ENCODE assay signal across 20 cellular contexts in genomic region chr17:50048146-50048720, GRCh38. TPM values are rescaled to one million over a fixed set of nuclear protein-coding genes. Genes with fewer than 3 reads are reported as not detected.
DNase-seq lines count a peak whose midpoint lies in the region; ATAC-seq and TF ChIP-seq lines count a peak whose summit lies in the region.
"Had no signal": no experiment of that assay in that cellular context is flagged by ENCODE, and none has a peak within 500 bp of the region (broad histone marks: within the 10 kb centered on the region; RNA-seq: fewer than 3 reads in every experiment).

No MANE protein-coding gene starts in this region.

- H3K9me3 ChIP-seq in osteoblast (ENCODE audit: low read depth, low read length) (no peaks in the 10 kb centered on the region), OCI-LY7 (ENCODE audit: low read length) (no peaks in the 10 kb centered on the region)
- H3K9me3 ChIP-seq: Caco-2, lower lobe of right lung, upper lobe of right lung had no signal

- H3K4me1 Mint-ChIP-seq in chondrocyte (ENCODE audit: low read depth) = peaks cover 68% of the 10 kb centered on the region
- H3K4me1 Mint-ChIP-seq: B cell had no signal

- H3K36me3 Mint-ChIP-seq in chondrocyte (ENCODE audit: low read depth) = no peaks in the 10 kb centered on the region

- H3K4me2 ChIP-seq in osteoblast (ENCODE audit: insufficient read depth, low read length) (peak overlapping the region; percentile 58), OCI-LY7 (ENCODE audit: low read length) (no peak overlapping the region)

- DNase-seq in EL (peak; percentile 60), NCI-H226 (peak; percentile 60), chondrocyte (ENCODE audit: low spot score) (peak; percentile 54), osteoblast (ENCODE audit: insufficient read length, low spot score, missing footprints) (peak; percentile 35), AG08396 (ENCODE audit: low spot score) (no peak), OCI-LY7 (ENCODE audit: low spot score) (no peak)
- DNase-seq: activated CD4-positive, CD25-positive, alpha-beta regulatory T cell treated with anti-CD3 and anti-CD28 coated beads, Interleukin-2, amount 50 U/mL, for 72 hours; Caco-2; caudate nucleus; effector CD4-positive, alpha-beta T cell; lower lobe of right lung; NCI-H146; NCI-H774; stimulated activated CD4-positive, alpha-beta T cell treated with anti-CD3 and anti-CD28 coated beads, Interleukin-4, amount 100 ng/mL, for 1 hour; upper lobe of right lung had no signal

- H2AFZ ChIP-seq in osteoblast (ENCODE audit: low read length) = no peak overlapping the region
- no peak overlapping the region for H2AFZ ChIP-seq in OCI-LY7 (ENCODE audit: low read length)

- H3K27ac ChIP-seq in osteoblast (ENCODE audit: low read depth, low read length) = peak overlapping the region; percentile 70
- H3K27ac ChIP-seq in OCI-LY7 (ENCODE audit: low read depth, low read length, poor library complexity, severe bottlenecking) = no peak overlapping the region

- no peaks in the 10 kb centered on the region for H3K9me3 Mint-ChIP-seq in chondrocyte (ENCODE audit: low read depth)
- H3K9me3 Mint-ChIP-seq: activated naive CD8-positive, alpha-beta T cell treated with anti-CD3 and anti-CD28 coated beads, Interleukin-2, amount 50 U/mL, for 24 hours had no signal

- H3K27me3 Mint-ChIP-seq in chondrocyte (ENCODE audit: low read depth) = no peaks in the 10 kb centered on the region

- no peaks in the 10 kb centered on the region for H3K9me2 ChIP-seq in OCI-LY7 (ENCODE audit: insufficient read depth, low read length)

- intact Hi-C loops in OCI-LY7 (cut with micrococcal nuclease; ENCODE audit: unreplicated experiment) = no loop called here

- CTCF ChIA-PET in OCI-LY7 (lab: Charles Lee; ENCODE audit: unreplicated experiment) = no interaction called here

- peaks cover 48% of the 10 kb centered on the region for H3K4me1 ChIP-seq in osteoblast (ENCODE audit: insufficient read depth, low read length)
- H3K4me1 ChIP-seq in OCI-LY7 (ENCODE audit: insufficient read depth, low read length, poor library complexity, severe bottlenecking) = peaks cover 22% of the 10 kb centered on the region

- H4K20me1 ChIP-seq in osteoblast (ENCODE audit: insufficient read depth, low read length) (no peaks in the 10 kb centered on the region), OCI-LY7 (ENCODE audit: insufficient read depth, low read length) (no peaks in the 10 kb centered on the region)

- no peak overlapping the region for H3K4me3 Mint-ChIP-seq in chondrocyte (ENCODE audit: unreplicated experiment)
- H3K4me3 Mint-ChIP-seq: activated naive CD8-positive, alpha-beta T cell treated with anti-CD3 and anti-CD28 coated beads, Interleukin-2, amount 50 U/mL, for 24 hours; B cell had no signal

- H3K36me3 ChIP-seq in osteoblast (ENCODE audit: insufficient read depth, low read length) (no peaks in the 10 kb centered on the region), OCI-LY7 (ENCODE audit: insufficient read depth, low read length) (no peaks in the 10 kb centered on the region)
- H3K36me3 ChIP-seq: lower lobe of right lung, upper lobe of right lung had no signal

- no peak for TF ChIP-seq CTCF in chondrocyte (IDR thresholded peaks at IDR 0.05)
- TF ChIP-seq CTCF in osteoblast (IDR thresholded peaks at IDR 0.05; ENCODE audit: extremely low read depth, low read depth, low read length) = no peak
- no peak for TF ChIP-seq CTCF in OCI-LY7 (conservative IDR thresholded peaks at IDR 0.05; ENCODE audit: low read length)

- no peaks in the 10 kb centered on the region for H3K27me3 ChIP-seq in osteoblast (ENCODE audit: insufficient read depth, low read length)
- H3K27me3 ChIP-seq: upper lobe of right lung had no signal

- no peak overlapping the region for H3K4me3 ChIP-seq in osteoblast (ENCODE audit: insufficient read depth, low read length)
- no peak overlapping the region for H3K4me3 ChIP-seq in OCI-LY7 (ENCODE audit: low read depth, low read length, poor library complexity, severe bottlenecking)
- H3K4me3 ChIP-seq: lower lobe of right lung, skin epidermis, upper lobe of right lung had no signal

- POLR2A ChIA-PET in OCI-LY7 (lab: Charles Lee) = no interaction called here

- H3K79me2 ChIP-seq in osteoblast (ENCODE audit: insufficient read depth, low read length) (peaks cover 2% of the 10 kb centered on the region), OCI-LY7 (ENCODE audit: insufficient read depth, low read depth, low read length) (no peaks in the 10 kb centered on the region)

- BruUV-seq in OCI-LY7 (replicated peaks; lab: Mats Ljungman, UMichigan) = no TSS peak

- ATAC-seq in GM21381 (IDR thresholded peaks at IDR 0.05; ENCODE audit: unreplicated experiment) (no peak), GM18873 (IDR thresholded peaks at IDR 0.05; ENCODE audit: low FRiP score, unreplicated experiment) (no peak)
- ATAC-seq: lower lobe of right lung had no signal

- H3K27ac Mint-ChIP-seq in chondrocyte (ENCODE audit: unreplicated experiment) = no peak overlapping the region
- H3K27ac Mint-ChIP-seq: activated naive CD8-positive, alpha-beta T cell treated with anti-CD3 and anti-CD28 coated beads, Interleukin-2, amount 50 U/mL, for 24 hours; B cell had no signal

RNA-seq across cellular contexts. Expression of gene ITGA3, which starts 7.7 kb away (rescaled TPM):
- total RNA-seq in chondrocyte = 85.8 to 236 TPM (median 216 TPM) in 3 replicates
- total RNA-seq in osteoblast = 73.4 and 81.4 TPM in 2 replicates
- 23.2 and 30.7 TPM in 2 replicates for total RNA-seq in OCI-LY7 (2014; rRNA removed; shearing (Covaris generic))
- total RNA-seq in OCI-LY7 (2022) = 15.2 and 15.6 TPM in 2 replicates

RNA-seq across cellular contexts. Expression of gene PDK2, which starts 46.9 kb away (rescaled TPM):
- total RNA-seq in chondrocyte = 28.9 to 38.0 TPM (median 31.1 TPM) in 3 replicates
- total RNA-seq in osteoblast = 43.4 and 54.8 TPM in 2 replicates
- 10.4 and 21.8 TPM in 2 replicates for total RNA-seq in OCI-LY7 (2014; rRNA removed; shearing (Covaris generic))
- 27.7 and 30.1 TPM in 2 replicates for total RNA-seq in OCI-LY7 (2022)

RNA-seq across cellular contexts. Expression of gene DLX3, which starts 53.2 kb away (rescaled TPM):
- total RNA-seq in chondrocyte (0.10 TPM in 1 of 3 replicates, not detected in the others), osteoblast (0.59 and 1.1 TPM in 2 replicates), OCI-LY7 (2022) (not detected in 2 replicates)
- total RNA-seq in OCI-LY7 (2014; rRNA removed; shearing (Covaris generic)) = not detected in 2 replicates
- total RNA-seq: B cell had no signal

Comparison
In these comparisons a context has a peak if more than half of its experiments do, and no peak if none do; other contexts are left out.
1. DNase-seq: peak in EL (single experiment), NCI-H226 (single experiment), chondrocyte (single experiment) and osteoblast (single experiment); none in AG08396 (single experiment) and OCI-LY7 (single experiment).